In the genomic region with DNA sequence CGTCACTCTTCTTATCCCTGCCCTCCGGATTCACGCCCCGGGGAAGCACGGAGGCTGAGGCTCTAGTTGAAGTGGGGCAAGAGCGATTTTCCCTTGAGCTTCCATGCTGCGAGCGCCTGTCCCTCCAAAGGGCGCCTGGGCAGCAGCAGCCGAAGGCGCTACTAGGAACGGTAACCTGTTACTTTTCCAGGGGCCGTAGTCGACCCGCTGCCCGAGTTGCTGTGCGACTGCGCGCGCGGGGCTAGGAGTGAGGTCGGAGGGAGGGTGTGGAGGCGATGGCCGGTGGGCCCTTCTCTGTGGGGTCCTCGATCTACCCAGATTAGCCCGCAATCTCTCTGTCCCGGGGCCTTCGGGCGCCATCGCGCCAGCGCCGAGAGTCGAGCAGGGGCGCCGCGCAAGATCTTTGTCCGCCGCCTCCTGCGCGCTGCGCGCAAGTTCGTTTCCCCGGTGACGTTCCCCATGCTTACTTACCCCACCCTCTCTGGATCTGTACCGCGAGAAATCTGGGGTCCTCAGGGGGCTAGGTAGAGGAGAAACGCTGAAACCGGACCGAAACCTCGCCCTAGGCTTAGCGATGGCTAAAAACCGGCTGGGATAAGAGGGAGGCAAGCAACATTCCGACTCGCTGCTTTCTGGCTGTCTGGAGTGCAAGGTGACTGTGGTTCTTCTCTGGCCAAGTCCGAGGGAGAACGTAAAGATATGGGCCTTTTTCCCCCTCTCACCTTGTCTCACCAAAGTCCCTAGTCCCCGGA, we compare ENCODE assay signal across 8 cellular contexts. TPM values are rescaled to one million over a fixed set of nuclear protein-coding genes. Genes with fewer than 3 reads are reported as not detected.
DNase-seq lines count a peak whose midpoint lies in the region; ATAC-seq, FAIRE-seq and TF ChIP-seq lines count a peak whose summit lies in the region.

No MANE protein-coding gene starts in this region.

- H3K9me1 ChIP-seq in keratinocyte (ENCODE audit: control insufficient read depth, extremely low read depth, insufficient read depth, low read length) = no peaks in the 10 kb centered on the region

- peaks cover 45% of the 10 kb centered on the region for H3K4me1 ChIP-seq in keratinocyte (ENCODE audit: control insufficient read depth, extremely low read depth, insufficient read depth, low read length)
- H3K4me1 ChIP-seq in stomach = peaks cover 68 to 88% (median 78%) of the 10 kb centered on the region in 4 donors

- no peak overlapping the region for H3K27ac Mint-ChIP-seq in activated naive CD8-positive, alpha-beta T cell treated with anti-CD3 and anti-CD28 coated beads, Interleukin-2, amount 10 ng/mL, durations not matched to agents 7 days and 5 days

- H3K27me3 ChIP-seq in keratinocyte (ENCODE audit: control insufficient read depth, extremely low read depth, insufficient read depth, low read length) = peaks cover 80% of the 10 kb centered on the region
- peaks cover 60 to 100% (median 96%) of the 10 kb centered on the region in 3 donors for H3K27me3 ChIP-seq in stomach

- dilution Hi-C loops in keratinocyte (cut with MboI; ENCODE audit: extremely low pct_ligation_motif_present, low sequenced_read_pairs) = no loop called here

- peak overlapping the region; percentile 84 for H3K4me3 Mint-ChIP-seq in activated naive CD8-positive, alpha-beta T cell treated with anti-CD3 and anti-CD28 coated beads, Interleukin-2, amount 10 ng/mL, durations not matched to agents 7 days and 5 days

- TF ChIP-seq EP300 in stomach (IDR thresholded peaks at IDR 0.05) = no peak

- H3K79me2 ChIP-seq in keratinocyte (ENCODE audit: control insufficient read depth, insufficient read depth, low read length) = no peaks in the 10 kb centered on the region

- H3K9me3 Mint-ChIP-seq in activated naive CD8-positive, alpha-beta T cell treated with anti-CD3 and anti-CD28 coated beads, Interleukin-2, amount 10 ng/mL, durations not matched to agents 7 days and 5 days = no peaks in the 10 kb centered on the region

- H3K9me3 ChIP-seq in keratinocyte (ENCODE audit: control insufficient read depth, low read depth, low read length) (no peaks in the 10 kb centered on the region), stomach (no peaks in the 10 kb centered on the region)

- no peak for TF ChIP-seq POLR2A in stomach (IDR thresholded peaks at IDR 0.05)

- peaks cover 2% of the 10 kb centered on the region for H3K36me3 Mint-ChIP-seq in activated naive CD8-positive, alpha-beta T cell treated with anti-CD3 and anti-CD28 coated beads, Interleukin-2, amount 10 ng/mL, durations not matched to agents 7 days and 5 days

- H3K4me3 ChIP-seq in keratinocyte (ENCODE audit: control insufficient read depth in 2 of 3, extremely low read depth in 1 of 3, insufficient read depth in 2 of 3, low read depth in 1 of 3, low read length in 3 of 3) (peak overlapping the region; percentile 41 to 58 (median 48)), stomach (peak overlapping the region; percentile 35 to 64 (median 44))

- peaks cover 58% of the 10 kb centered on the region for H3K4me1 Mint-ChIP-seq in activated naive CD8-positive, alpha-beta T cell treated with anti-CD3 and anti-CD28 coated beads, Interleukin-2, amount 10 ng/mL, durations not matched to agents 7 days and 5 days

- WGBS in stomach, 5 donors = 1 to 3% (median 2%) methylated on average over 25 to 59 of the region's 59 CpGs

- no peaks in the 10 kb centered on the region for H4K20me1 ChIP-seq in keratinocyte (ENCODE audit: control insufficient read depth, extremely low read depth, insufficient read depth, low read length)

- DNase-seq in NCI-H146 (lab: John Stamatoyannopoulos, UW) (peak; percentile 61), NCI-H146 treated with DMSO at 0.1 percent for 48 hours (lab: John Stamatoyannopoulos, UW; ENCODE audit: unreplicated experiment) (no peak), NCI-H1105 treated with DMSO at 0.1 percent for 48 hours (lab: John Stamatoyannopoulos, UW) (peak; percentile 41), keratinocyte (ENCODE audit: low read depth, low spot score) (no peak), stomach (no peak)
- peak; percentile 70 for DNase-seq in activated naive CD8-positive, alpha-beta T cell treated with anti-CD3 and anti-CD28 coated beads, Interleukin-2, amount 10 ng/mL, durations not matched to agents 7 days and 5 days

- peak overlapping the region; percentile 14 for H3K9ac ChIP-seq in keratinocyte (ENCODE audit: control insufficient read depth, extremely low read depth, insufficient read depth, low read length)

- peak overlapping the region; percentile 70 for H3K4me2 ChIP-seq in keratinocyte (ENCODE audit: control insufficient read depth, extremely low read depth, insufficient read depth, low read depth, low read length)

- no peak overlapping the region for H3K27ac ChIP-seq in keratinocyte (ENCODE audit: control insufficient read depth, insufficient read depth, low read length)
- no peak overlapping the region for H3K27ac ChIP-seq in stomach

- ATAC-seq in activated naive CD8-positive, alpha-beta T cell treated with anti-CD3 and anti-CD28 coated beads, Interleukin-2, amount 10 ng/mL, durations not matched to agents 7 days and 5 days (ENCODE audit: low read depth) = peak; percentile 5
- ATAC-seq in HG03280 (IDR thresholded peaks at IDR 0.05; ENCODE audit: unreplicated experiment) = no peak
- no peak for ATAC-seq in HG03460 (IDR thresholded peaks at IDR 0.05; ENCODE audit: unreplicated experiment)

- no peak for FAIRE-seq in keratinocyte (lab: Jason Lieb, UNC)

- POLR2A ChIA-PET in activated naive CD8-positive, alpha-beta T cell treated with anti-CD3 and anti-CD28 coated beads, Interleukin-2, amount 10 ng/mL, durations not matched to agents 7 days and 5 days (lab: Charles Lee) = no interaction called here

- intact Hi-C loops in stomach (cut with DNase I; ENCODE audit: low total_unique reads) = loop anchor here (5.0 to 10.0 kb wide), 3 partner anchors 103 to 453 kb away; a partner anchor contains a TSS

- H3K36me3 ChIP-seq in keratinocyte (ENCODE audit: control insufficient read depth in 2 of 2, extremely low read depth in 1 of 2, insufficient read depth in 2 of 2, low read length in 2 of 2) (no peaks in the 10 kb centered on the region), stomach (no peaks in the 10 kb centered on the region)

- H3K27me3 Mint-ChIP-seq in activated naive CD8-positive, alpha-beta T cell treated with anti-CD3 and anti-CD28 coated beads, Interleukin-2, amount 10 ng/mL, durations not matched to agents 7 days and 5 days = peaks cover 86% of the 10 kb centered on the region

- H2AFZ ChIP-seq in keratinocyte (ENCODE audit: control insufficient read depth, low read length) = peak overlapping the region; percentile 80

- TF ChIP-seq CTCF in keratinocyte (optimal IDR thresholded peaks at IDR 0.05 in 1 of 3, IDR thresholded peaks at IDR 0.05 in 1 of 3, conservative IDR thresholded peaks at IDR 0.05 in 1 of 3; ENCODE audit: extremely low read depth in 1 of 3, insufficient read depth in 2 of 3, low read length in 3 of 3) (no peak), stomach (IDR thresholded peaks at IDR 0.05) (no peak)

RNA-seq across cellular contexts. Expression of a gene that starts 0.7 kb away (rescaled TPM):
- total RNA-seq in activated naive CD8-positive, alpha-beta T cell treated with anti-CD3 and anti-CD28 coated beads, Interleukin-2, amount 10 ng/mL, durations not matched to agents 7 days and 5 days = 1 to 10 TPM; 1.6 to 1.9 TPM
- 4.5 to 9.4 TPM (median 5.9 TPM) in 3 replicates for polyA plus RNA-seq in keratinocyte
- polyA plus RNA-seq in keratinocyte (2011; ENCODE audit: low read depth) = 1.5 TPM
- 4.8 and 7.4 TPM in 2 replicates for polyA plus RNA-seq in keratinocyte (2011; cell fraction: cytosol; rRNA removed)
- polyA plus RNA-seq in keratinocyte (2011; cell fraction: nucleus; rRNA removed) = 20.0 and 22.9 TPM in 2 replicates
- 2.7 and 7.6 TPM in 2 replicates for polyA plus RNA-seq in keratinocyte (2012; ENCODE audit: low replicate concordance)
- polyA minus RNA-seq in keratinocyte = 1.9 to 6.6 TPM (median 3.0 TPM) in 3 replicates
- 3.5 TPM for polyA minus RNA-seq in keratinocyte (2011; cell fraction: cytosol; rRNA and poly(A)+ RNA removed)
- polyA minus RNA-seq in keratinocyte (2011; cell fraction: nucleus; rRNA and poly(A)+ RNA removed) = 4.9 and 6.1 TPM in 2 replicates
- total RNA-seq in stomach = 1 to 10 TPM in 1 of 5 donors, not detected in 4; 2.4 TPM
- polyA plus RNA-seq in stomach = under 1 TPM in 2 of 3 donors, not detected in 1; 0.38 to 0.81 TPM

RNA-seq across cellular contexts. Expression of a gene that starts 47.2 kb away (rescaled TPM):
- total RNA-seq in activated naive CD8-positive, alpha-beta T cell treated with anti-CD3 and anti-CD28 coated beads, Interleukin-2, amount 10 ng/mL, durations not matched to agents 7 days and 5 days = not detected
- polyA plus RNA-seq in keratinocyte = 0.41 to 1.3 TPM (median 0.45 TPM) in 3 replicates
- 5.9 TPM for polyA plus RNA-seq in keratinocyte (2011; ENCODE audit: low read depth)
- 0.79 and 1.5 TPM in 2 replicates for polyA plus RNA-seq in keratinocyte (2011; cell fraction: cytosol; rRNA removed)
- 0.88 TPM in 1 of 2 replicates, not detected in the other for polyA plus RNA-seq in keratinocyte (2011; cell fraction: nucleus; rRNA removed)
- polyA plus RNA-seq in keratinocyte (2012; ENCODE audit: low replicate concordance) = 1.2 and 1.7 TPM in 2 replicates
- not detected in 3 replicates for polyA minus RNA-seq in keratinocyte
- not detected for polyA minus RNA-seq in keratinocyte (2011; cell fraction: cytosol; rRNA and poly(A)+ RNA removed)
- polyA minus RNA-seq in keratinocyte (2011; cell fraction: nucleus; rRNA and poly(A)+ RNA removed) = not detected in 2 replicates
- not detected for total RNA-seq in stomach
- 1 to 10 TPM; 1.5 to 6.8 (median 6.1) TPM for polyA plus RNA-seq in stomach

Comparison
In these comparisons a context has a peak if more than half of its experiments do, and no peak if none do; other contexts are left out.
1. DNase-seq: peak in NCI-H146 (single experiment), NCI-H1105 treated with DMSO at 0.1 percent for 48 hours (single experiment) and activated naive CD8-positive, alpha-beta T cell treated with anti-CD3 and anti-CD28 coated beads, Interleukin-2, amount 10 ng/mL, durations not matched to agents 7 days and 5 days (single experiment); none in NCI-H146 treated with DMSO at 0.1 percent for 48 hours (single experiment), keratinocyte (single experiment) and stomach (single experiment).